In genomic region chr1:209072481-209072880, GRCh38 we compare ENCODE assay signal across 15 cellular contexts.
"Had no signal": no experiment of that assay in that cellular context is flagged by ENCODE, and none has a peak within 500 bp of the region (broad histone marks: within the 10 kb centered on the region; RNA-seq: fewer than 3 reads in every experiment).

No MANE protein-coding gene starts in this region.

- H3K9me3 ChIP-seq: heart right ventricle had no signal

- H3K36me3 Mint-ChIP-seq: activated naive CD4-positive, alpha-beta T cell treated with anti-CD3 and anti-CD28 coated beads, Interleukin-2, amount 50 U/mL, for 72 hours; naive thymus-derived CD4-positive, alpha-beta T cell had no signal

- H3K4me3 ChIP-seq: coronary artery, heart right ventricle had no signal

- ATAC-seq: activated naive CD4-positive, alpha-beta T cell treated with anti-CD3 and anti-CD28 coated beads, Interleukin-2, amount 50 U/mL, for 72 hours; heart right ventricle; naive thymus-derived CD4-positive, alpha-beta T cell had no signal

- DNase-seq: activated effector memory CD4-positive, alpha-beta T cell treated with anti-CD3 and anti-CD28 coated beads, Interleukin-2, amount 50 U/mL, for 16 hours; activated T-cell treated with anti-CD3 and anti-CD28 coated beads, Interleukin-2, amount 50 U/mL, for 1 hour; amygdala; effector CD4-positive, alpha-beta T cell; heart right ventricle; naive thymus-derived CD4-positive, alpha-beta T cell; posterior cingulate gyrus; stimulated activated CD4-positive, alpha-beta T cell treated with anti-CD3 and anti-CD28 coated beads, Interleukin-2, amount 100 ng/mL, for 48 hours; stimulated activated naive CD4-positive, alpha-beta T cell treated with Interleukin-2 at 50 U/mL for 16 hours; T-helper 2 cell; trophoblast cell had no signal

- H3K4me1 Mint-ChIP-seq: naive thymus-derived CD4-positive, alpha-beta T cell had no signal

- H3K27me3 ChIP-seq: heart right ventricle had no signal

- H3K36me3 ChIP-seq: heart right ventricle had no signal

- FAIRE-seq: endothelial cell of umbilical vein, frontal cortex had no signal

- H3K27ac ChIP-seq: coronary artery, heart right ventricle had no signal

- H3K4me3 Mint-ChIP-seq: naive thymus-derived CD4-positive, alpha-beta T cell had no signal

- H3K27ac Mint-ChIP-seq: activated naive CD4-positive, alpha-beta T cell treated with anti-CD3 and anti-CD28 coated beads, Interleukin-2, amount 50 U/mL, for 72 hours had no signal

- H3K9me3 Mint-ChIP-seq: activated naive CD4-positive, alpha-beta T cell treated with anti-CD3 and anti-CD28 coated beads, Interleukin-2, amount 50 U/mL, for 72 hours; naive thymus-derived CD4-positive, alpha-beta T cell had no signal
